In genomic region chr9:111483862-111484563, GRCh38 we compare ENCODE assay signal across 8 cellular contexts. TPM values are rescaled to one million over a fixed set of nuclear protein-coding genes. Genes with fewer than 3 reads are reported as not detected.
A peak's percentile ranks its signal among the peaks of the same experiment; 100 is the strongest.
DNase-seq lines count a peak whose midpoint lies in the region; ATAC-seq and TF ChIP-seq lines count a peak whose summit lies in the region.

Gene ECPAS (minus strand): TSS chr9:111484383. CDS start chr9:111472918, 11,465 bp downstream.

- peak; percentile 71 for DNase-seq in Calu3
- peak; percentile 92 for DNase-seq in GM20000 (ENCODE audit: low spot score)
- DNase-seq in HS-5 (ENCODE audit: low read depth) = peak; percentile 58
- DNase-seq in RWPE1 (ENCODE audit: low spot score) = peak; percentile 94
- peak; percentile 56 for DNase-seq in activated effector memory CD4-positive, alpha-beta T cell treated with Interleukin-2 at 50 U/mL for 16 hours
- DNase-seq in fibroblast of peridontal ligament (ENCODE audit: extremely low read depth) = peak; percentile 66
- peak; percentile 69 for DNase-seq in natural killer cell
- peak; percentile 34 to 68 (median 56) for DNase-seq in stimulated activated naive CD4-positive, alpha-beta T cell (lab: John Stamatoyannopoulos, UW)

- intact Hi-C loops in Calu3 (cut with micrococcal nuclease; ENCODE audit: unreplicated experiment) (no loop called here), natural killer cell (cut with micrococcal nuclease) (loop anchor here (2.0 kb wide), 1 partner anchor 147 kb away; the partner anchor contains the start of gene DNAJC25)

- peaks cover 10% of the 10 kb centered on the region for H3K4me1 Mint-ChIP-seq in Calu3 (ENCODE audit: low read depth, unreplicated experiment)
- peaks cover 21 to 31% of the 10 kb centered on the region in 2 donors for H3K4me1 Mint-ChIP-seq in natural killer cell

- no TSS peak for BruUV-seq in Calu3 (replicated peaks; lab: Mats Ljungman, UMichigan)

- POLR2A ChIA-PET in RWPE1 (lab: Yijun Ruan, JAX; ENCODE audit: low non-redundant PET) = no interaction called here

- H3K9me3 Mint-ChIP-seq in Calu3 (ENCODE audit: low read depth, unreplicated experiment) (no peaks in the 10 kb centered on the region), natural killer cell (no peaks in the 10 kb centered on the region)

- TF ChIP-seq CTCF in Calu3 (IDR thresholded peaks at IDR 0.05; ENCODE audit: unreplicated experiment) (no peak), GM20000 (IDR thresholded peaks at IDR 0.05; ENCODE audit: extremely low read depth, missing control alignments) (no peak), RWPE1 (conservative IDR thresholded peaks at IDR 0.05; ENCODE audit: low read depth) (no peak), natural killer cell (IDR thresholded peaks at IDR 0.05) (no peak)

- H3K4me3 Mint-ChIP-seq in Calu3 (ENCODE audit: low read depth, unreplicated experiment) = peak within 1 kb of the TSS; percentile 84
- H3K4me3 Mint-ChIP-seq in natural killer cell = peak within 1 kb of the TSS; percentile 85

- H3K27me3 Mint-ChIP-seq in Calu3 (ENCODE audit: unreplicated experiment) (no peaks in the 10 kb centered on the region), natural killer cell (ENCODE audit: low read depth in 2 of 2) (peaks cover 3 to 7% of the 10 kb centered on the region in 2 donors)

- CTCF ChIA-PET in Calu3 (lab: Charles Lee) = interaction anchor here (0.6 kb wide), 1 partner anchor 13 kb away, joined by 3 read pairs; no protein-coding TSS in a partner anchor
- CTCF ChIA-PET in RWPE1 (lab: Yijun Ruan, JAX) = interaction anchor here (0.7 kb wide), 1 partner anchor 34 kb away, joined by 3 read pairs; no protein-coding TSS in a partner anchor

- peak within 1 kb of the TSS; percentile 99 for H3K27ac ChIP-seq in RWPE1

- peak within 1 kb of the TSS; percentile 50 for H3K27ac Mint-ChIP-seq in Calu3 (ENCODE audit: unreplicated experiment)
- H3K27ac Mint-ChIP-seq in natural killer cell = peak within 1 kb of the TSS; percentile 87 to 90

- peaks cover 30% of the 10 kb centered on the region for H3K36me3 Mint-ChIP-seq in Calu3 (ENCODE audit: insufficient read depth, unreplicated experiment)
- no peaks in the 10 kb centered on the region for H3K36me3 Mint-ChIP-seq in natural killer cell

- ATAC-seq in natural killer cell = peak; percentile 59 to 77 (median 71)

RNA-seq across cellular contexts. Expression of gene ECPAS, which starts in this region (rescaled TPM):
- total RNA-seq in Calu3 (2022) (47.8 and 57.8 TPM in 2 replicates), natural killer cell (10 to 100 TPM; 58.0 to 73.6 (median 70.7) TPM)

Comparison
In these comparisons a context has a peak if more than half of its experiments do, and no peak if none do; other contexts are left out.
1. Peak in every context shown above with its lines: DNase-seq, ATAC-seq and H3K27ac ChIP-seq.